In genomic region chr9:69432623-69433022, GRCh38 we compare ENCODE assay signal across 31 cellular contexts.
"Had no signal": no experiment of that assay in that cellular context is flagged by ENCODE, and none has a peak within 500 bp of the region (broad histone marks: within the 10 kb centered on the region; RNA-seq: fewer than 3 reads in every experiment).

No MANE protein-coding gene starts in this region.

- H3K9me3 ChIP-seq: ascending aorta, breast epithelium, colonic mucosa, esophagus squamous epithelium, gastroesophageal sphincter had no signal

- H3K9me3 Mint-ChIP-seq: activated CD4-positive, alpha-beta memory T cell treated with anti-CD3 and anti-CD28 coated beads, Interleukin-2, amount 10 ng/mL, durations not matched to agents 7 days and 5 days; activated CD4-positive, alpha-beta T cell treated with anti-CD3 and anti-CD28 coated beads, Interleukin-2, amount 10 ng/mL, durations not matched to agents 24 days and 14 days; activated naive CD4-positive, alpha-beta T cell treated with anti-CD3 and anti-CD28 coated beads, Interleukin-2, amount 10 ng/mL, durations not matched to agents 7 days and 5 days; activated naive CD4-positive, alpha-beta T cell treated with anti-CD3 and anti-CD28 coated beads, Interleukin-2, amount 50 U/mL, for 72 hours; activated naive CD8-positive, alpha-beta T cell treated with anti-CD3 and anti-CD28 coated beads, Interleukin-2, amount 10 ng/mL, durations not matched to agents 7 days and 5 days; activated T-cell treated with anti-CD3 and anti-CD28 coated beads, Interleukin-2, amount 50 U/mL, for 24 hours; activated T-cell treated with anti-CD3 and anti-CD28 coated beads, Interleukin-2, amount 50 U/mL, for 72 hours; T-helper 2 cell treated with Interferon-gamma antibody and Interleukin-4, amounts not matched to agents 5 μg/mL and 100 μg/mL, for 36 hours had no signal

- H3K27me3 Mint-ChIP-seq: activated CD4-positive, alpha-beta memory T cell treated with anti-CD3 and anti-CD28 coated beads, Interleukin-2, amount 10 ng/mL, durations not matched to agents 7 days and 5 days; activated CD4-positive, alpha-beta T cell treated with anti-CD3 and anti-CD28 coated beads for 36 hours; activated CD4-positive, alpha-beta T cell treated with anti-CD3 and anti-CD28 coated beads, Interleukin-2, amount 10 ng/mL, durations not matched to agents 24 days and 14 days; activated naive CD4-positive, alpha-beta T cell treated with anti-CD3 and anti-CD28 coated beads, Interleukin-2, amount 10 ng/mL, durations not matched to agents 7 days and 5 days; activated naive CD8-positive, alpha-beta T cell treated with anti-CD3 and anti-CD28 coated beads, Interleukin-2, amount 10 ng/mL, durations not matched to agents 7 days and 5 days; activated T-cell treated with anti-CD3 and anti-CD28 coated beads, Interleukin-2, amount 50 U/mL, for 24 hours; brain had no signal

- H3K36me3 ChIP-seq: breast epithelium, cardiac muscle cell, colonic mucosa, esophagus squamous epithelium, heart right ventricle had no signal

- H3K36me3 Mint-ChIP-seq: activated naive CD4-positive, alpha-beta T cell treated with anti-CD3 and anti-CD28 coated beads, Interleukin-2, amount 10 ng/mL, durations not matched to agents 7 days and 5 days; activated naive CD4-positive, alpha-beta T cell treated with anti-CD3 and anti-CD28 coated beads, Interleukin-2, amount 50 U/mL, for 72 hours; activated naive CD8-positive, alpha-beta T cell treated with anti-CD3 and anti-CD28 coated beads, Interleukin-2, amount 10 ng/mL, durations not matched to agents 7 days and 5 days had no signal

- H3K27ac ChIP-seq: ascending aorta, breast epithelium, cardiac muscle cell, colonic mucosa, esophagus squamous epithelium, gastroesophageal sphincter, heart right ventricle had no signal

- H3K27ac Mint-ChIP-seq: activated CD4-positive, alpha-beta memory T cell treated with anti-CD3 and anti-CD28 coated beads, Interleukin-2, amount 10 ng/mL, durations not matched to agents 7 days and 5 days; activated CD4-positive, alpha-beta T cell treated with anti-CD3 and anti-CD28 coated beads for 36 hours; activated CD4-positive, alpha-beta T cell treated with anti-CD3 and anti-CD28 coated beads, Interleukin-2, amount 10 ng/mL, durations not matched to agents 24 days and 14 days; activated naive CD4-positive, alpha-beta T cell treated with anti-CD3 and anti-CD28 coated beads, Interleukin-2, amount 10 ng/mL, durations not matched to agents 7 days and 5 days; activated naive CD4-positive, alpha-beta T cell treated with anti-CD3 and anti-CD28 coated beads, Interleukin-2, amount 50 U/mL, for 72 hours; activated naive CD8-positive, alpha-beta T cell treated with anti-CD3 and anti-CD28 coated beads, Interleukin-2, amount 10 ng/mL, durations not matched to agents 7 days and 5 days; activated T-cell treated with anti-CD3 and anti-CD28 coated beads, Interleukin-2, amount 50 U/mL, for 24 hours; activated T-cell treated with anti-CD3 and anti-CD28 coated beads, Interleukin-2, amount 50 U/mL, for 72 hours; brain; T-helper 17 cell; T-helper 2 cell treated with Interferon-gamma antibody and Interleukin-4, amounts not matched to agents 5 μg/mL and 100 μg/mL, for 36 hours had no signal

- FAIRE-seq: endometrium, endothelial cell of umbilical vein had no signal

- H3K4me3 Mint-ChIP-seq: activated CD4-positive, alpha-beta memory T cell treated with anti-CD3 and anti-CD28 coated beads, Interleukin-2, amount 10 ng/mL, durations not matched to agents 7 days and 5 days; activated CD4-positive, alpha-beta T cell treated with anti-CD3 and anti-CD28 coated beads for 36 hours; activated CD4-positive, alpha-beta T cell treated with anti-CD3 and anti-CD28 coated beads, Interleukin-2, amount 10 ng/mL, durations not matched to agents 24 days and 14 days; activated naive CD4-positive, alpha-beta T cell treated with anti-CD3 and anti-CD28 coated beads, Interleukin-2, amount 10 ng/mL, durations not matched to agents 7 days and 5 days; activated naive CD8-positive, alpha-beta T cell treated with anti-CD3 and anti-CD28 coated beads, Interleukin-2, amount 10 ng/mL, durations not matched to agents 7 days and 5 days; activated T-cell treated with anti-CD3 and anti-CD28 coated beads, Interleukin-2, amount 50 U/mL, for 24 hours; activated T-cell treated with anti-CD3 and anti-CD28 coated beads, Interleukin-2, amount 50 U/mL, for 72 hours; brain; T-helper 17 cell; T-helper 2 cell treated with Interferon-gamma antibody and Interleukin-4, amounts not matched to agents 5 μg/mL and 100 μg/mL, for 36 hours had no signal

- H3K4me3 ChIP-seq: ascending aorta, breast epithelium, cardiac muscle cell, colonic mucosa, esophagus squamous epithelium, gastroesophageal sphincter, heart right ventricle had no signal

- H3K4me1 ChIP-seq: ascending aorta, breast epithelium, colonic mucosa, esophagus squamous epithelium, gastroesophageal sphincter, heart right ventricle had no signal

- DNase-seq: activated CD4-positive, alpha-beta memory T cell treated with anti-CD3 and anti-CD28 coated beads, Interleukin-2, amount 10 ng/mL, durations not matched to agents 7 days and 5 days; activated CD4-positive, alpha-beta T cell treated with anti-CD3 and anti-CD28 coated beads for 36 hours; activated CD4-positive, alpha-beta T cell treated with anti-CD3 and anti-CD28 coated beads, Interleukin-2, amount 10 ng/mL, durations not matched to agents 24 days and 14 days; activated CD4-positive, alpha-beta T cell treated with anti-CD3 and anti-CD28 coated beads, Interleukin-2, amount 50 U/mL, for 4 hours; activated CD4-positive, CD25-positive, alpha-beta regulatory T cell; activated CD4-positive, CD25-positive, alpha-beta regulatory T cell treated with anti-CD3 and anti-CD28 coated beads, Interleukin-2, amount 50 U/mL, for 72 hours; activated gamma-delta T cell; activated naive CD4-positive, alpha-beta T cell; activated naive CD4-positive, alpha-beta T cell treated with anti-CD3 and anti-CD28 coated beads, Interleukin-2, amount 10 ng/mL, durations not matched to agents 7 days and 5 days; activated naive CD8-positive, alpha-beta T cell treated with anti-CD3 and anti-CD28 coated beads, Interleukin-2, amount 10 ng/mL, durations not matched to agents 7 days and 5 days; activated T-cell treated with anti-CD3 and anti-CD28 coated beads for 4 hours; activated T-cell treated with anti-CD3 and anti-CD28 coated beads, Interleukin-2, amount 50 U/mL, for 24 hours; activated T-cell treated with anti-CD3 and anti-CD28 coated beads, Interleukin-2, amount 50 U/mL, for 72 hours; central memory CD4-positive, alpha-beta T cell; cerebellar nuclear complex; colonic mucosa; effector CD8-positive, alpha-beta T cell; esophagus squamous epithelium; foreskin melanocyte; heart right ventricle; T-helper 17 cell; T1000 had no signal

- H3K4me1 Mint-ChIP-seq: activated CD4-positive, alpha-beta memory T cell treated with anti-CD3 and anti-CD28 coated beads, Interleukin-2, amount 10 ng/mL, durations not matched to agents 7 days and 5 days; activated CD4-positive, alpha-beta T cell treated with anti-CD3 and anti-CD28 coated beads for 36 hours; activated CD4-positive, alpha-beta T cell treated with anti-CD3 and anti-CD28 coated beads, Interleukin-2, amount 10 ng/mL, durations not matched to agents 24 days and 14 days; activated naive CD4-positive, alpha-beta T cell treated with anti-CD3 and anti-CD28 coated beads, Interleukin-2, amount 10 ng/mL, durations not matched to agents 7 days and 5 days; activated naive CD8-positive, alpha-beta T cell treated with anti-CD3 and anti-CD28 coated beads, Interleukin-2, amount 10 ng/mL, durations not matched to agents 7 days and 5 days; brain had no signal

- H3K27me3 ChIP-seq: ascending aorta, breast epithelium, cardiac muscle cell, colonic mucosa, esophagus squamous epithelium, gastroesophageal sphincter, heart right ventricle had no signal
